Comparison of ENCODE assay signal across 8 cellular contexts in the genomic region with DNA sequence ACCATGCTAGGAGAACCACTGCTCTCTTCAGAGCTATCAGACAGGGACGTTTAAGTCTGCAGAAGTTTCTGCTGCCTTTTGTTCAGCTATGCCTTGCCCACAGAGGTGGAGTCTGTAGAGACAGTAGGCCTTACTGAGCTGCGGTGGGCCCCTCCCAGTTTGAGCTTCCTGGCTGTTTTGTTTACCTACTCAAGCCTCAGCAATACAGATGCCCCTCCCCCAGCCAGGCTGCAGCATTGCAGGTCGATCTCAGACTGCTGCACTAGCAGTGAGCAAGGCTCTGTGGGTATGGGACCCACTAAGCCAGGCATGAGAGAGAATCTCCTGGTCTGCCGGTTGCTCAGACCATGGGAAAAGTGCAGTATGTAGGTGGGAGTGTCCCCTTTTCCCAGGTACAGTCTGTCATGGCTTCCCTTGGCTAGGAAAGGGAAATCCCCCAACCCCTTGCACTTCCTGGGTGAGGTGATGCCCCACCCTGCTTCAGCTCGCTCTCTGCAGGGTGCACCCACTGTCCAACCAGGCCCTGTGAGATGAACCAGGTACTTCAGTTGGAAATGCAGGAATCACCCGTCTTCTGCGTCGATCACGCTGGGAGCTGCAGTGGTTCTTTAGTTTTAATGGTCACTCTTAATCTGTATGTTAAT. TPM values are rescaled to one million over a fixed set of nuclear protein-coding genes. Genes with fewer than 3 reads are reported as not detected.
DNase-seq lines count a peak whose midpoint lies in the region; ATAC-seq and TF ChIP-seq lines count a peak whose summit lies in the region.
"Not testable (repeated sequence)": the region's sequence is repeated elsewhere in the genome, so short reads cannot be mapped to it uniquely, and the experiment has no call there.

No MANE protein-coding gene starts in this region.

- DNase-seq in DMS153 (lab: John Stamatoyannopoulos, UW) (peak; percentile 82), NCI-H2227 (lab: John Stamatoyannopoulos, UW; ENCODE audit: unreplicated experiment) (peak; percentile 67), ascending aorta (ENCODE audit: low spot score in 2 of 2) (peak; percentile 9 to 69), iPS-NIHi7 (ENCODE audit: extremely low spot score) (peak; percentile 55), smooth muscle cell of the brain vasculature (ENCODE audit: low read depth, low spot score) (peak; percentile 13)
- peak; percentile 41 for DNase-seq in activated CD4-positive, CD25-positive, alpha-beta regulatory T cell treated with anti-CD3 and anti-CD28 coated beads, Interleukin-2, amount 50 U/mL, for 72 hours

- not testable (repeated sequence) for H3K4me1 ChIP-seq in ascending aorta

- intact Hi-C loops in ascending aorta (cut with DNase I): not testable (repeated sequence)

- H3K36me3 ChIP-seq in ascending aorta: not testable (repeated sequence)

- H3K9me3 ChIP-seq in ascending aorta: not testable (repeated sequence)

- TF ChIP-seq CTCF in ascending aorta (IDR thresholded peaks at IDR 0.05): not testable (repeated sequence)

- H3K27me3 ChIP-seq in ascending aorta: not testable (repeated sequence)

- peak; percentile 49 for ATAC-seq in GM21360 (IDR thresholded peaks at IDR 0.05; ENCODE audit: unreplicated experiment)
- ATAC-seq in HG03159 (IDR thresholded peaks at IDR 0.05; ENCODE audit: unreplicated experiment): peak; percentile 93

- not testable (repeated sequence) for H3K27ac ChIP-seq in ascending aorta

- not testable (repeated sequence) for H3K4me3 ChIP-seq in ascending aorta

RNA-seq across cellular contexts. Expression of a gene that starts 53.7 kb away (rescaled TPM):
- total RNA-seq in ascending aorta: 12.1 TPM

RNA-seq across cellular contexts. Expression of a gene that starts 55.0 kb away (rescaled TPM):
- 8.4 TPM for total RNA-seq in ascending aorta

Comparison
In these comparisons a context has a peak if more than half of its experiments do, and no peak if none do; other contexts are left out.
1. DNase-seq: peak in every context shown above with its lines; median percentile 82 in DMS153; 67 in NCI-H2227; 55 in iPS-NIHi7; 41 in activated CD4-positive, CD25-positive, alpha-beta regulatory T cell treated with anti-CD3 and anti-CD28 coated beads, Interleukin-2, amount 50 U/mL, for 72 hours; 39 in ascending aorta; 13 in smooth muscle cell of the brain vasculature.